ENCODE assay signal across 1 cellular context in genomic region chr22:25110846-25111578, GRCh38.
TF ChIP-seq lines count a peak whose summit lies in the region.

No MANE protein-coding gene starts in this region.

TF ChIP-seq in HepG2, 621 proteins besides CTCF, POLR2A, EP300 and RAD21 (continued from another document and continues in another):
- TF ChIP-seq MTA1 (CRISPR knock-in tag; IDR thresholded peaks at IDR 0.05; ENCODE audit: borderline replicate concordance): no peak
- TF ChIP-seq AGO1 (IDR thresholded peaks at IDR 0.05; ENCODE audit: low read depth, low read length, poor library complexity, severe bottlenecking): peak; percentile 32
- TF ChIP-seq KAT7 (CRISPR knock-in tag; IDR thresholded peaks at IDR 0.05; ENCODE audit: borderline replicate concordance): peak; percentile 86
- no peak for TF ChIP-seq ZNF550 (CRISPR knock-in tag; IDR thresholded peaks at IDR 0.05; ENCODE audit: borderline replicate concordance)
- no peak for TF ChIP-seq ZNF432 (CRISPR knock-in tag; IDR thresholded peaks at IDR 0.05; ENCODE audit: borderline replicate concordance)
- TF ChIP-seq ZBTB1 (CRISPR knock-in tag; IDR thresholded peaks at IDR 0.05; ENCODE audit: borderline replicate concordance): no peak
- peak; percentile 72; the same call in 1 of the 2 replicates for TF ChIP-seq ZNF501 (CRISPR knock-in tag; IDR thresholded peaks at IDR 0.05)
- TF ChIP-seq ZNF569 (CRISPR knock-in tag; IDR thresholded peaks at IDR 0.05; ENCODE audit: borderline replicate concordance): no peak
- no peak for TF ChIP-seq AFF4 (CRISPR knock-in tag; IDR thresholded peaks at IDR 0.05)
- TF ChIP-seq NFYB (CRISPR knock-in tag; IDR thresholded peaks at IDR 0.05): no peak
- no peak for TF ChIP-seq ISL2 (CRISPR knock-in tag; IDR thresholded peaks at IDR 0.05)
- no peak for TF ChIP-seq ZFP62 (CRISPR knock-in tag; IDR thresholded peaks at IDR 0.05)
- TF ChIP-seq ZNF607 (CRISPR knock-in tag; IDR thresholded peaks at IDR 0.05; ENCODE audit: borderline replicate concordance): no peak
- no peak for TF ChIP-seq ZNF333 (CRISPR knock-in tag; IDR thresholded peaks at IDR 0.05; ENCODE audit: borderline replicate concordance)
- no peak for TF ChIP-seq TRAFD1 (CRISPR knock-in tag; IDR thresholded peaks at IDR 0.05; ENCODE audit: borderline replicate concordance)
- peak; percentile 83; the same call in 1 of the 2 replicates for TF ChIP-seq NRL (CRISPR knock-in tag; IDR thresholded peaks at IDR 0.05; ENCODE audit: borderline replicate concordance)
- peak; percentile 59 for TF ChIP-seq TGIF2 (CRISPR knock-in tag; IDR thresholded peaks at IDR 0.05)
- TF ChIP-seq, protein P1, sequence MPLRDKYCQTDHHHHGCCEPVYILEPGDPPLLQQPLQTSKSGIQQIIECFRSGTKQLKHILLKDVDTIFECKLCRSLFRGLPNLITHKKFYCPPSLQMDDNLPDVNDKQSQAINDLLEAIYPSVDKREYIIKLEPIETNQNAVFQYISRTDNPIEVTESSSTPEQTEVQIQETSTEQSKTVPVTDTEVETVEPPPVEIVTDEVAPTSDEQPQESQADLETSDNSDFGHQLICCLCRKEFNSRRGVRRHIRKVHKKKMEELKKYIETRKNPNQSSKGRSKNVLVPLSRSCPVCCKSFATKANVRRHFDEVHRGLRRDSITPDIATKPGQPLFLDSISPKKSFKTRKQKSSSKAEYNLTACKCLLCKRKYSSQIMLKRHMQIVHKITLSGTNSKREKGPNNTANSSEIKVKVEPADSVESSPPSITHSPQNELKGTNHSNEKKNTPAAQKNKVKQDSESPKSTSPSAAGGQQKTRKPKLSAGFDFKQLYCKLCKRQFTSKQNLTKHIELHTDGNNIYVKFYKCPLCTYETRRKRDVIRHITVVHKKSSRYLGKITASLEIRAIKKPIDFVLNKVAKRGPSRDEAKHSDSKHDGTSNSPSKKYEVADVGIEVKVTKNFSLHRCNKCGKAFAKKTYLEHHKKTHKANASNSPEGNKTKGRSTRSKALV (CRISPR knock-in tag; IDR thresholded peaks at IDR 0.05): no peak
- no peak for TF ChIP-seq CSRNP2 (CRISPR knock-in tag; conservative IDR thresholded peaks at IDR 0.05; ENCODE audit: low read depth)
- no peak for TF ChIP-seq NFIB (CRISPR knock-in tag; IDR thresholded peaks at IDR 0.05; ENCODE audit: borderline replicate concordance)
- TF ChIP-seq PAX8 (CRISPR knock-in tag; IDR thresholded peaks at IDR 0.05; ENCODE audit: borderline replicate concordance): no peak
- TF ChIP-seq EEA1 (CRISPR knock-in tag; IDR thresholded peaks at IDR 0.05; ENCODE audit: borderline replicate concordance): no peak
- TF ChIP-seq NPAS2 (CRISPR knock-in tag; IDR thresholded peaks at IDR 0.05; ENCODE audit: borderline replicate concordance): no peak
- no peak for TF ChIP-seq KLF16 (CRISPR knock-in tag; IDR thresholded peaks at IDR 0.05)
- TF ChIP-seq NFKB2 (CRISPR knock-in tag; IDR thresholded peaks at IDR 0.05; ENCODE audit: borderline replicate concordance): no peak; the same call in 1 of the 2 replicates
- no peak for TF ChIP-seq IRX3 (CRISPR knock-in tag; IDR thresholded peaks at IDR 0.05; ENCODE audit: borderline replicate concordance, low read depth)
- no peak for TF ChIP-seq PAWR (CRISPR knock-in tag; IDR thresholded peaks at IDR 0.05; ENCODE audit: borderline replicate concordance)
- TF ChIP-seq HOXA5 (CRISPR knock-in tag; IDR thresholded peaks at IDR 0.05): no peak
- no peak for TF ChIP-seq ZNF24 (IDR thresholded peaks at IDR 0.05)
- no peak for TF ChIP-seq ZNF546 (CRISPR knock-in tag; conservative IDR thresholded peaks at IDR 0.05)
- no peak for TF ChIP-seq DPF2 (CRISPR knock-in tag; IDR thresholded peaks at IDR 0.05; ENCODE audit: borderline replicate concordance, low read depth)
- 0 out of 2 replicates have a peak, but pooled peaks have one; percentile 39 for TF ChIP-seq ZNF343 (CRISPR knock-in tag; IDR thresholded peaks at IDR 0.05)
- peak; percentile 29; the same call in 1 of the 2 replicates for TF ChIP-seq ZFX (CRISPR knock-in tag; IDR thresholded peaks at IDR 0.05; ENCODE audit: low read depth)
- TF ChIP-seq ZNF879 (CRISPR knock-in tag; IDR thresholded peaks at IDR 0.05): no peak
- TF ChIP-seq HNF4A (CRISPR knock-in tag; IDR thresholded peaks at IDR 0.05): no peak
- TF ChIP-seq CEBPB (IDR thresholded peaks at IDR 0.05; ENCODE audit: borderline replicate concordance, low read depth, low read length): no peak
- no peak for TF ChIP-seq ZNF17 (CRISPR knock-in tag; IDR thresholded peaks at IDR 0.05)
- TF ChIP-seq KDM5A (IDR thresholded peaks at IDR 0.05; ENCODE audit: borderline replicate concordance, low read length): no peak; the same call in 1 of the 2 replicates
- no peak for TF ChIP-seq THYN1 (CRISPR knock-in tag; IDR thresholded peaks at IDR 0.05; ENCODE audit: borderline replicate concordance, low read depth)
- TF ChIP-seq, protein P2, sequence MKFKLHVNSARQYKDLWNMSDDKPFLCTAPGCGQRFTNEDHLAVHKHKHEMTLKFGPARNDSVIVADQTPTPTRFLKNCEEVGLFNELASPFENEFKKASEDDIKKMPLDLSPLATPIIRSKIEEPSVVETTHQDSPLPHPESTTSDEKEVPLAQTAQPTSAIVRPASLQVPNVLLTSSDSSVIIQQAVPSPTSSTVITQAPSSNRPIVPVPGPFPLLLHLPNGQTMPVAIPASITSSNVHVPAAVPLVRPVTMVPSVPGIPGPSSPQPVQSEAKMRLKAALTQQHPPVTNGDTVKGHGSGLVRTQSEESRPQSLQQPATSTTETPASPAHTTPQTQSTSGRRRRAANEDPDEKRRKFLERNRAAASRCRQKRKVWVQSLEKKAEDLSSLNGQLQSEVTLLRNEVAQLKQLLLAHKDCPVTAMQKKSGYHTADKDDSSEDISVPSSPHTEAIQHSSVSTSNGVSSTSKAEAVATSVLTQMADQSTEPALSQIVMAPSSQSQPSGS (CRISPR knock-in tag; IDR thresholded peaks at IDR 0.05): no peak
- TF ChIP-seq KLF15 (CRISPR knock-in tag; IDR thresholded peaks at IDR 0.05; ENCODE audit: borderline replicate concordance): no peak
- no peak for TF ChIP-seq AKNA (CRISPR knock-in tag; IDR thresholded peaks at IDR 0.05; ENCODE audit: borderline replicate concordance)
- no peak for TF ChIP-seq HDAC6 (IDR thresholded peaks at IDR 0.05; ENCODE audit: low read depth, low read length)
- TF ChIP-seq BRCA1 (CRISPR knock-in tag; IDR thresholded peaks at IDR 0.05): no peak
- TF ChIP-seq ZNF367 (CRISPR knock-in tag; IDR thresholded peaks at IDR 0.05; ENCODE audit: borderline replicate concordance): no peak
- TF ChIP-seq ZKSCAN5 (CRISPR knock-in tag; IDR thresholded peaks at IDR 0.05): no peak
- no peak for TF ChIP-seq ZNF557 (CRISPR knock-in tag; IDR thresholded peaks at IDR 0.05)
- TF ChIP-seq TSC22D2 (CRISPR knock-in tag; IDR thresholded peaks at IDR 0.05; ENCODE audit: borderline replicate concordance): no peak
- no peak for TF ChIP-seq KAT8 (CRISPR knock-in tag; IDR thresholded peaks at IDR 0.05)
- no peak for TF ChIP-seq ZNF510 (CRISPR knock-in tag; IDR thresholded peaks at IDR 0.05; ENCODE audit: low read depth)
- TF ChIP-seq, protein P3, sequence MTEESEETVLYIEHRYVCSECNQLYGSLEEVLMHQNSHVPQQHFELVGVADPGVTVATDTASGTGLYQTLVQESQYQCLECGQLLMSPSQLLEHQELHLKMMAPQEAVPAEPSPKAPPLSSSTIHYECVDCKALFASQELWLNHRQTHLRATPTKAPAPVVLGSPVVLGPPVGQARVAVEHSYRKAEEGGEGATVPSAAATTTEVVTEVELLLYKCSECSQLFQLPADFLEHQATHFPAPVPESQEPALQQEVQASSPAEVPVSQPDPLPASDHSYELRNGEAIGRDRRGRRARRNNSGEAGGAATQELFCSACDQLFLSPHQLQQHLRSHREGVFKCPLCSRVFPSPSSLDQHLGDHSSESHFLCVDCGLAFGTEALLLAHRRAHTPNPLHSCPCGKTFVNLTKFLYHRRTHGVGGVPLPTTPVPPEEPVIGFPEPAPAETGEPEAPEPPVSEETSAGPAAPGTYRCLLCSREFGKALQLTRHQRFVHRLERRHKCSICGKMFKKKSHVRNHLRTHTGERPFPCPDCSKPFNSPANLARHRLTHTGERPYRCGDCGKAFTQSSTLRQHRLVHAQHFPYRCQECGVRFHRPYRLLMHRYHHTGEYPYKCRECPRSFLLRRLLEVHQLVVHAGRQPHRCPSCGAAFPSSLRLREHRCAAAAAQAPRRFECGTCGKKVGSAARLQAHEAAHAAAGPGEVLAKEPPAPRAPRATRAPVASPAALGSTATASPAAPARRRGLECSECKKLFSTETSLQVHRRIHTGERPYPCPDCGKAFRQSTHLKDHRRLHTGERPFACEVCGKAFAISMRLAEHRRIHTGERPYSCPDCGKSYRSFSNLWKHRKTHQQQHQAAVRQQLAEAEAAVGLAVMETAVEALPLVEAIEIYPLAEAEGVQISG (CRISPR knock-in tag; IDR thresholded peaks at IDR 0.05): no peak; the same call in 1 of the 2 replicates
- no peak for TF ChIP-seq SP5 (CRISPR knock-in tag; IDR thresholded peaks at IDR 0.05; ENCODE audit: borderline replicate concordance, low read depth)
- TF ChIP-seq ZSCAN31 (CRISPR knock-in tag; IDR thresholded peaks at IDR 0.05; ENCODE audit: low read depth): 0 out of 2 replicates have a peak, but pooled peaks have one; percentile 10
